Comparison of ENCODE assay signal across 8 cellular contexts in the genomic region with DNA sequence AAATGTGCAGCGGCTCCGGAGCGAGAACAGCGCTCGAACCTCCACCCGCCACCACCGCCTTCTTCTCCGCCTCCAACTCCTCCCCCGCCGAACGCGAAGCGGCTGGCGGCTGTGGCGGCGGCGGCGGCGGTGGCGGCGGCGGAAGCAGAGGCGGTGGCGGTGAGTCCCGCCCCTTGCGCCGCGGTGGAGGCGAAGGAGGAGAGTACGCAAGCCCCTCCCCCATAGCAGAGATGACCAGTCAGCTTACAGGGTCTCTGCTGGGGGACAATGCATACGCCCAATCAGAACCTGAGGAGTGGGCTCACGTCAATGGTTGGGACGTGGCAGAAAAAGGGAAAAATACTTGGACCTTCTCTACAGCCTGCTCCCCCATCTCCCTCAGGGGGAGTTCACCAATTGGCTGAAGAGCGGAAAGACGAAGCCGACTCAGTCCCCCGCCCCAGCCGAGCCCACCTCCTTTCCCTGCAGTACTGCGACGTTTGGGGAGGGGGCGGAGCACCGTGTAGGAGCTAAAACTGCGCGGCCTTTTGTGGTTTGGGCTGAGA. TPM values are rescaled to one million over a fixed set of nuclear protein-coding genes. Genes with fewer than 3 reads are reported as not detected.
DNase-seq lines count a peak whose midpoint lies in the region; ATAC-seq and TF ChIP-seq lines count a peak whose summit lies in the region.

A gene with protein sequence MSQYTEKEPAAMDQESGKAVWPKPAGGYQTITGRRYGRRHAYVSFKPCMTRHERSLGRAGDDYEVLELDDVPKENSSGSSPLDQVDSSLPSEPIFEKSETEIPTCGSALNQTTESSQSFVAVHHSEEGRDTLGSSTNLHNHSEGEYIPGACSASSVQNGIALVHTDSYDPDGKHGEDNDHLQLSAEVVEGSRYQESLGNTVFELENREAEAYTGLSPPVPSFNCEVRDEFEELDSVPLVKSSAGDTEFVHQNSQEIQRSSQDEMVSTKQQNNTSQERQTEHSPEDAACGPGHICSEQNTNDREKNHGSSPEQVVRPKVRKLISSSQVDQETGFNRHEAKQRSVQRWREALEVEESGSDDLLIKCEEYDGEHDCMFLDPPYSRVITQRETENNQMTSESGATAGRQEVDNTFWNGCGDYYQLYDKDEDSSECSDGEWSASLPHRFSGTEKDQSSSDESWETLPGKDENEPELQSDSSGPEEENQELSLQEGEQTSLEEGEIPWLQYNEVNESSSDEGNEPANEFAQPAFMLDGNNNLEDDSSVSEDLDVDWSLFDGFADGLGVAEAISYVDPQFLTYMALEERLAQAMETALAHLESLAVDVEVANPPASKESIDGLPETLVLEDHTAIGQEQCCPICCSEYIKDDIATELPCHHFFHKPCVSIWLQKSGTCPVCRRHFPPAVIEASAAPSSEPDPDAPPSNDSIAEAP (minus strand): TSS at position 131 of the 545 bp plus-strand sequence. CDS start 26,541 bp downstream, outside the sequence.

- POLR2A ChIA-PET in A673 (lab: Charles Lee; ENCODE audit: low non-redundant PET): interaction anchor here (0.6 kb wide), 1 partner anchor 51 kb away, joined by 3 read pairs; no protein-coding TSS in a partner anchor

- H3K27ac ChIP-seq in A673 (ENCODE audit: low read depth, low read length, poor library complexity, severe bottlenecking): peak within 1 kb of the TSS; percentile 96
- H3K27ac ChIP-seq in VCaP: peak within 1 kb of the TSS; percentile 93
- H3K27ac ChIP-seq in breast epithelium: peak within 1 kb of the TSS; percentile 97 to 99
- H3K27ac ChIP-seq in iPS-18a (ENCODE audit: low read length): peak within 1 kb of the TSS; percentile 76

- ATAC-seq in GM18868 (IDR thresholded peaks at IDR 0.05; ENCODE audit: unreplicated experiment) (peak; percentile 78), HG03135 (IDR thresholded peaks at IDR 0.05; ENCODE audit: unreplicated experiment) (peak; percentile 81)

- H3K36me3 ChIP-seq in A673 (ENCODE audit: insufficient read depth, low read length, poor library complexity, severe bottlenecking) (no peaks in the 10 kb centered on the region), breast epithelium (no peaks in the 10 kb centered on the region), iPS-18a (ENCODE audit: control insufficient read depth, low read depth, low read length) (no peaks in the 10 kb centered on the region), skeletal muscle satellite cell (ENCODE audit: insufficient read depth, low read length) (no peaks in the 10 kb centered on the region)

- peak within 1 kb of the TSS; percentile 77 for H3K9ac ChIP-seq in iPS-18a (ENCODE audit: low read length)
- peak within 1 kb of the TSS; percentile 99 for H3K9ac ChIP-seq in skeletal muscle satellite cell (ENCODE audit: low read depth, low read length)

- no TSS peak for BruUV-seq in A673 (replicated peaks; lab: Mats Ljungman, UMichigan)

- intact Hi-C loops in A673 (cut with micrococcal nuclease; ENCODE audit: unreplicated experiment): loop anchor here (2.0 to 10.0 kb wide), 3 partner anchors 201 to 661 kb away; no protein-coding TSS in a partner anchor
- intact Hi-C loops in breast epithelium (cut with DNase I; ENCODE audit: low total_unique reads): loop anchor here (5.0 to 10.0 kb wide), 2 partner anchors 55 to 528 kb away; no protein-coding TSS in a partner anchor

- TF ChIP-seq CTCF in A673 (conservative IDR thresholded peaks at IDR 0.05; ENCODE audit: low read depth, low read length) (no peak), VCaP (conservative IDR thresholded peaks at IDR 0.05) (no peak; the same call in 1 of the 2 replicates), breast epithelium (IDR thresholded peaks at IDR 0.05) (peak; percentile 48 to 81 (median 66))

- no peaks in the 10 kb centered on the region for H3K27me3 ChIP-seq in A673 (replicated peaks; ENCODE audit: insufficient read depth, low read depth, low read length, poor library complexity)
- no peaks in the 10 kb centered on the region for H3K27me3 ChIP-seq in breast epithelium
- H3K27me3 ChIP-seq in iPS-18a (ENCODE audit: control insufficient read depth, insufficient read depth, low read length): no peaks in the 10 kb centered on the region
- no peaks in the 10 kb centered on the region for H3K27me3 ChIP-seq in skeletal muscle satellite cell (ENCODE audit: control insufficient read depth, insufficient read depth, low read length)

- peak; percentile 90 for TF ChIP-seq POLR2A in breast epithelium (IDR thresholded peaks at IDR 0.05)

- peak within 1 kb of the TSS; percentile 86 for H3K4me2 ChIP-seq in skeletal muscle satellite cell (ENCODE audit: low read length)

- H3K4me3 ChIP-seq in A673 (ENCODE audit: low read depth, low read length, poor library complexity, severe bottlenecking) (peak within 1 kb of the TSS; percentile 61), breast epithelium (peak within 1 kb of the TSS; percentile 72 to 89 (median 83)), iPS-18a (ENCODE audit: low read length) (peak within 1 kb of the TSS; percentile 83), skeletal muscle satellite cell (ENCODE audit: low read length) (peak within 1 kb of the TSS; percentile 82)

- DNase-seq in A673 (ENCODE audit: low spot score): peak; percentile 100
- peak; percentile 99 for DNase-seq in NCI-H2196 treated with DMSO at 0.1 percent for 48 hours (lab: John Stamatoyannopoulos, UW; ENCODE audit: unreplicated experiment)
- peak; percentile 98 to 99 for DNase-seq in breast epithelium (ENCODE audit: low spot score in 2 of 2)

- no peaks in the 10 kb centered on the region for H3K9me3 ChIP-seq in A673 (ENCODE audit: low read depth, low read length, poor library complexity, severe bottlenecking)
- peaks cover 0 to 3% of the 10 kb centered on the region in 2 donors for H3K9me3 ChIP-seq in breast epithelium
- no peaks in the 10 kb centered on the region for H3K9me3 ChIP-seq in iPS-18a (ENCODE audit: control insufficient read depth, low read depth, low read length)
- H3K9me3 ChIP-seq in skeletal muscle satellite cell (replicated peaks; ENCODE audit: low read length): no peaks in the 10 kb centered on the region

- CTCF ChIA-PET in A673 (lab: Charles Lee): interaction anchor here (0.6 kb wide), 1 partner anchor 19 kb away, joined by 3 read pairs; no protein-coding TSS in a partner anchor

- H3K4me1 ChIP-seq in A673 (ENCODE audit: insufficient read depth, low read length, poor library complexity, severe bottlenecking): peaks cover 16% of the 10 kb centered on the region
- peaks cover 0 to 13% of the 10 kb centered on the region in 2 donors for H3K4me1 ChIP-seq in breast epithelium
- peaks cover 25% of the 10 kb centered on the region for H3K4me1 ChIP-seq in iPS-18a (ENCODE audit: control insufficient read depth, low read depth, low read length)
- peaks cover 33% of the 10 kb centered on the region for H3K4me1 ChIP-seq in skeletal muscle satellite cell (ENCODE audit: control insufficient read depth, insufficient read depth, low read length)

RNA-seq across cellular contexts. Expression of the gene that starts here (rescaled TPM):
- total RNA-seq in A673 (2021) (47.3 and 55.2 TPM in 2 replicates), breast epithelium (100 to 1,000 TPM; 103 to 136 (median 117) TPM)
- 61.4 and 69.5 TPM in 2 replicates for total RNA-seq in skeletal muscle satellite cell (2012; rRNA removed)

Comparison
In these comparisons a context has a peak if more than half of its experiments do, and no peak if none do; other contexts are left out.
1. Peak in every context shown above with its lines: DNase-seq, ATAC-seq, H3K4me3 ChIP-seq and H3K27ac ChIP-seq.
2. CTCF ChIP-seq: peak in breast epithelium (3 of 3); none in A673 (single experiment) and VCaP (single experiment).